1 cellular context compared by ENCODE assay signal in the genomic region with DNA sequence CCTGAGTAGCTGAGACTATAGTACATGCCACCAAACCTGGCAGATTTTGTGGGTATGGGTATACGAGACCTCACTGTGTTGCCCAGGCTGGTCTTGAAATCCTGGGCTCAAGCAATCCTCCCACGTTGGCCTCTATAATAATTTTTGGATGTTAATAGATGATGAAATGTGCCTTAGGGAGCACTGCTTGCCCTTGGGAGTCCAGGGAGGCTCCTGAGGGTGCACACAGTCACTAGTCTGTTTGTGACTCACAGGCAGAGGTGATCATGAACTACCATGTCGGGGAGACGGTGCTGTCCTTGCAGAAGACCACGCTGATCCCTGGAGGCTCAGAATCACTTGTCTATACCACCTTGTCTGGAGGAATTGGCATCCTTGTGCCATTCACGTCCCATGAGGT.
TF ChIP-seq lines count a peak whose summit lies in the region.

No MANE protein-coding gene starts in this region.

TF ChIP-seq in WTC11, 78 proteins besides CTCF, POLR2A, EP300 and RAD21 (continued from another document):
- TF ChIP-seq AFF4 (CRISPR knock-in tag; IDR thresholded peaks at IDR 0.05; ENCODE audit: borderline replicate concordance) (no peak), KAT7 (CRISPR knock-in tag; IDR thresholded peaks at IDR 0.05; ENCODE audit: borderline replicate concordance) (no peak), ZNF232 (CRISPR knock-in tag; IDR thresholded peaks at IDR 0.05) (no peak), MLX (CRISPR knock-in tag; IDR thresholded peaks at IDR 0.05) (no peak), USF2 (CRISPR knock-in tag; IDR thresholded peaks at IDR 0.05) (no peak), ZNF512 (CRISPR knock-in tag; IDR thresholded peaks at IDR 0.05; ENCODE audit: borderline replicate concordance) (no peak)
- TF ChIP-seq, protein P1, sequence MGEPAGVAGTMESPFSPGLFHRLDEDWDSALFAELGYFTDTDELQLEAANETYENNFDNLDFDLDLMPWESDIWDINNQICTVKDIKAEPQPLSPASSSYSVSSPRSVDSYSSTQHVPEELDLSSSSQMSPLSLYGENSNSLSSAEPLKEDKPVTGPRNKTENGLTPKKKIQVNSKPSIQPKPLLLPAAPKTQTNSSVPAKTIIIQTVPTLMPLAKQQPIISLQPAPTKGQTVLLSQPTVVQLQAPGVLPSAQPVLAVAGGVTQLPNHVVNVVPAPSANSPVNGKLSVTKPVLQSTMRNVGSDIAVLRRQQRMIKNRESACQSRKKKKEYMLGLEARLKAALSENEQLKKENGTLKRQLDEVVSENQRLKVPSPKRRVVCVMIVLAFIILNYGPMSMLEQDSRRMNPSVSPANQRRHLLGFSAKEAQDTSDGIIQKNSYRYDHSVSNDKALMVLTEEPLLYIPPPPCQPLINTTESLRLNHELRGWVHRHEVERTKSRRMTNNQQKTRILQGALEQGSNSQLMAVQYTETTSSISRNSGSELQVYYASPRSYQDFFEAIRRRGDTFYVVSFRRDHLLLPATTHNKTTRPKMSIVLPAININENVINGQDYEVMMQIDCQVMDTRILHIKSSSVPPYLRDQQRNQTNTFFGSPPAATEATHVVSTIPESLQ (CRISPR knock-in tag; IDR thresholded peaks at IDR 0.05) = no peak
